19 cellular contexts compared by ENCODE assay signal in the genomic region with DNA sequence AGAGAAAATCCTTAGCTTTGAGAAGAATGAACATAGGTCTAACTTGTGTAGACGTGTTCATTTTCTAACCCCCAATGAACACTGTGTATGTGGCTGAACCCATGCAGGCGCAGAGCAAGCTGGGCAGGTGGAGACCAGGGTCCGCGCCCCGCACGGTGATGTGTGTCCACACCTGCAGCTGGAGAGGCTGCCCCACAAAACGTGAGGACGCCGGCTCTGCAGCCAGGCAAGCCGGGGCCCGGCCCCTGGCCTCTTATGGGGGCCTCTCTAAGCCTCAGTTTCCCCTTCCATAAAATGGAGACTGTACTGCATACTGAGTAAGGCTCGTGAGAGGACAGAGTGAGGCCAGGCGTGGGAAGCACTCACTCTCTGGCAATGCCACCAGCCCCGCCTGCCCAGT.
DNase-seq lines count a peak whose midpoint lies in the region; ATAC-seq and TF ChIP-seq lines count a peak whose summit lies in the region.
"Had no signal": no experiment of that assay in that cellular context is flagged by ENCODE, and none has a peak within 500 bp of the region (broad histone marks: within the 10 kb centered on the region; RNA-seq: fewer than 3 reads in every experiment).

No MANE protein-coding gene starts in this region.

- H3K9ac ChIP-seq in BLaER1 = no peak overlapping the region
- H3K9ac ChIP-seq: BLaER1 treated with 17β-estradiol and CSF1 and Interleukin-3, amounts not matched to agents 10 nM and 100 nM had no signal

- H3K9me3 ChIP-seq in BLaER1 (no peaks in the 10 kb centered on the region), osteoblast (ENCODE audit: low read depth, low read length) (no peaks in the 10 kb centered on the region), aorta (ENCODE audit: control insufficient read depth, low read length) (no peaks in the 10 kb centered on the region)
- H3K9me3 ChIP-seq: A549; BE2C; BLaER1 treated with 17β-estradiol and CSF1 and Interleukin-3, amounts not matched to agents 10 nM and 100 nM; Caco-2 had no signal

- H3K4me3 Mint-ChIP-seq in chondrocyte (ENCODE audit: unreplicated experiment) = no peak overlapping the region
- no peak overlapping the region for H3K4me3 Mint-ChIP-seq in GM23338
- H3K4me3 Mint-ChIP-seq: CD4-positive, alpha-beta T cell; CD8-positive, alpha-beta T cell had no signal

- H3F3A ChIP-seq in GM23338 (replicated peaks; ENCODE audit: low read depth) = no peaks in the 10 kb centered on the region

- H3K4me1 ChIP-seq in BLaER1 (peaks cover 76% of the 10 kb centered on the region), osteoblast (ENCODE audit: insufficient read depth, low read length) (no peaks in the 10 kb centered on the region), aorta (ENCODE audit: control insufficient read depth in 1 of 2, insufficient read depth in 2 of 2, low read length in 2 of 2) (no peaks in the 10 kb centered on the region), GM23338 (ENCODE audit: insufficient read depth) (peaks cover 9% of the 10 kb centered on the region)
- H3K4me1 ChIP-seq: A549, Caco-2 had no signal

- intact Hi-C loops in aorta (cut with DNase I) = no loop called here

- DNase-seq in chondrocyte (ENCODE audit: low spot score) (peak; percentile 91), osteoblast (ENCODE audit: insufficient read length, low spot score, missing footprints) (peak; percentile 21), aorta (peak; percentile 27 to 71), GM03348 (ENCODE audit: low spot score) (no peak), GM23338 (ENCODE audit: low spot score) (no peak), AG08395 (ENCODE audit: low spot score) (no peak)
- DNase-seq: BE2C; Caco-2; Calu3; CD4-positive, alpha-beta T cell; CD8-positive, alpha-beta T cell; DMS79 treated with DMSO at 0.1 percent for 48 hours; GF-D8 had no signal

- H3K36me3 Mint-ChIP-seq in chondrocyte (ENCODE audit: low read depth) (peaks cover 30% of the 10 kb centered on the region), GM23338 (ENCODE audit: low read depth) (peaks cover 6% of the 10 kb centered on the region; the same call in 2 of the 3 replicates)

- H2AFZ ChIP-seq in osteoblast (ENCODE audit: low read length) (no peak overlapping the region), GM23338 (no peak overlapping the region)

- H3K27me3 Mint-ChIP-seq in chondrocyte (ENCODE audit: low read depth) = no peaks in the 10 kb centered on the region
- peaks cover 13% of the 10 kb centered on the region for H3K27me3 Mint-ChIP-seq in GM23338 (ENCODE audit: insufficient read depth, low read depth, poor library complexity)
- H3K27me3 Mint-ChIP-seq: CD4-positive, alpha-beta T cell had no signal

- H3K4me2 ChIP-seq in BLaER1 = peak overlapping the region; percentile 89
- no peak overlapping the region for H3K4me2 ChIP-seq in osteoblast (ENCODE audit: insufficient read depth, low read length)
- no peak overlapping the region for H3K4me2 ChIP-seq in GM23338
- H3K4me2 ChIP-seq: A549 had no signal

- no peak for ATAC-seq in aorta (ENCODE audit: low FRiP score)
- ATAC-seq in GM23338 = no peak
- ATAC-seq: A549; CD8-positive, alpha-beta T cell; GM12878 had no signal

- H3K27me3 ChIP-seq in BLaER1 (no peaks in the 10 kb centered on the region), osteoblast (ENCODE audit: insufficient read depth, low read length) (no peaks in the 10 kb centered on the region), aorta (ENCODE audit: control insufficient read depth in 1 of 2, insufficient read depth in 2 of 2, low read length in 1 of 2) (no peaks in the 10 kb centered on the region), GM23338 (ENCODE audit: insufficient read depth) (no peaks in the 10 kb centered on the region)
- H3K27me3 ChIP-seq: BE2C; BLaER1 treated with 17β-estradiol and CSF1 and Interleukin-3, amounts not matched to agents 10 nM and 100 nM had no signal

- H3K9me3 Mint-ChIP-seq in chondrocyte (ENCODE audit: low read depth) (no peaks in the 10 kb centered on the region), GM23338 (no peaks in the 10 kb centered on the region; the same call in 2 of the 3 replicates)
- H3K9me3 Mint-ChIP-seq: CD4-positive, alpha-beta T cell; CD8-positive, alpha-beta T cell had no signal

- no peaks in the 10 kb centered on the region for H3K79me2 ChIP-seq in osteoblast (ENCODE audit: insufficient read depth, low read length)
- H3K79me2 ChIP-seq in GM23338 (replicated peaks; ENCODE audit: insufficient read depth) = no peaks in the 10 kb centered on the region

- H3K4me1 Mint-ChIP-seq in chondrocyte (ENCODE audit: low read depth) = no peaks in the 10 kb centered on the region
- peaks cover 12% of the 10 kb centered on the region for H3K4me1 Mint-ChIP-seq in GM23338

- H3K27ac Mint-ChIP-seq in chondrocyte (ENCODE audit: unreplicated experiment) (no peak overlapping the region), GM23338 (no peak overlapping the region)
- H3K27ac Mint-ChIP-seq: CD4-positive, alpha-beta T cell; CD8-positive, alpha-beta T cell had no signal

- H3K9me2 ChIP-seq in GM23338 (ENCODE audit: insufficient read depth) = no peaks in the 10 kb centered on the region

- H3K4me3 ChIP-seq in BLaER1 = no peak overlapping the region
- H3K4me3 ChIP-seq in osteoblast (ENCODE audit: insufficient read depth, low read length) = no peak overlapping the region
- H3K4me3 ChIP-seq in aorta (ENCODE audit: low read length in 2 of 2) = no peak overlapping the region
- no peak overlapping the region for H3K4me3 ChIP-seq in GM23338
- H3K4me3 ChIP-seq: A549; BLaER1 treated with 17β-estradiol and CSF1 and Interleukin-3, amounts not matched to agents 10 nM and 100 nM; GM12878 had no signal

- no peaks in the 10 kb centered on the region for H4K20me1 ChIP-seq in BLaER1
- H4K20me1 ChIP-seq in osteoblast (ENCODE audit: insufficient read depth, low read length) = peaks cover 18% of the 10 kb centered on the region
- 0 out of 2 replicates have a peak, but pooled peaks cover 5% of the 10 kb centered on the region for H4K20me1 ChIP-seq in GM23338 (replicated peaks; ENCODE audit: insufficient read depth)

- peaks cover 4% of the 10 kb centered on the region for H3K36me3 ChIP-seq in BLaER1
- H3K36me3 ChIP-seq in osteoblast (ENCODE audit: insufficient read depth, low read length) = peaks cover 8% of the 10 kb centered on the region
- H3K36me3 ChIP-seq in aorta (ENCODE audit: control insufficient read depth in 1 of 2, insufficient read depth in 2 of 2, low read length in 1 of 2) = peaks cover 0 to 7% of the 10 kb centered on the region in 2 donors
- no peaks in the 10 kb centered on the region for H3K36me3 ChIP-seq in GM23338 (ENCODE audit: insufficient read depth)
- H3K36me3 ChIP-seq: BE2C had no signal

- TF ChIP-seq CTCF in chondrocyte (IDR thresholded peaks at IDR 0.05) = no peak
- no peak for TF ChIP-seq CTCF in osteoblast (IDR thresholded peaks at IDR 0.05; ENCODE audit: extremely low read depth, low read depth, low read length)
- no peak for TF ChIP-seq CTCF in GM23338 (conservative IDR thresholded peaks at IDR 0.05; ENCODE audit: low read depth in 2 of 2)

- H3K27ac ChIP-seq in BLaER1 (peak overlapping the region; percentile 94; the same call in 1 of the 2 replicates), osteoblast (ENCODE audit: low read depth, low read length) (no peak overlapping the region), aorta (ENCODE audit: low read depth in 1 of 2, low read length in 2 of 2) (no peak overlapping the region), GM23338 (ENCODE audit: low read depth) (no peak overlapping the region)
- H3K27ac ChIP-seq: 22Rv1, A549, C4-2B had no signal

- 88 to 95% methylated on average over 14 of the region's 14 CpGs for WGBS in aorta, 2 donors

TF ChIP-seq in GM23338, 12 proteins besides CTCF, POLR2A, EP300 and RAD21:
- TF ChIP-seq ZNF331 (CRISPR knock-in tag; IDR thresholded peaks at IDR 0.05; ENCODE audit: low read depth) (no peak), CREB1 (CRISPR knock-in tag; IDR thresholded peaks at IDR 0.05; ENCODE audit: low read depth) (no peak), STAT1 (IDR thresholded peaks at IDR 0.05; ENCODE audit: unreplicated experiment) (no peak), POLR2AphosphoS5 (IDR thresholded peaks at IDR 0.05; ENCODE audit: low read depth) (no peak), ZNF114 (CRISPR knock-in tag; IDR thresholded peaks at IDR 0.05) (no peak)
- TF ChIP-seq, protein P1, sequence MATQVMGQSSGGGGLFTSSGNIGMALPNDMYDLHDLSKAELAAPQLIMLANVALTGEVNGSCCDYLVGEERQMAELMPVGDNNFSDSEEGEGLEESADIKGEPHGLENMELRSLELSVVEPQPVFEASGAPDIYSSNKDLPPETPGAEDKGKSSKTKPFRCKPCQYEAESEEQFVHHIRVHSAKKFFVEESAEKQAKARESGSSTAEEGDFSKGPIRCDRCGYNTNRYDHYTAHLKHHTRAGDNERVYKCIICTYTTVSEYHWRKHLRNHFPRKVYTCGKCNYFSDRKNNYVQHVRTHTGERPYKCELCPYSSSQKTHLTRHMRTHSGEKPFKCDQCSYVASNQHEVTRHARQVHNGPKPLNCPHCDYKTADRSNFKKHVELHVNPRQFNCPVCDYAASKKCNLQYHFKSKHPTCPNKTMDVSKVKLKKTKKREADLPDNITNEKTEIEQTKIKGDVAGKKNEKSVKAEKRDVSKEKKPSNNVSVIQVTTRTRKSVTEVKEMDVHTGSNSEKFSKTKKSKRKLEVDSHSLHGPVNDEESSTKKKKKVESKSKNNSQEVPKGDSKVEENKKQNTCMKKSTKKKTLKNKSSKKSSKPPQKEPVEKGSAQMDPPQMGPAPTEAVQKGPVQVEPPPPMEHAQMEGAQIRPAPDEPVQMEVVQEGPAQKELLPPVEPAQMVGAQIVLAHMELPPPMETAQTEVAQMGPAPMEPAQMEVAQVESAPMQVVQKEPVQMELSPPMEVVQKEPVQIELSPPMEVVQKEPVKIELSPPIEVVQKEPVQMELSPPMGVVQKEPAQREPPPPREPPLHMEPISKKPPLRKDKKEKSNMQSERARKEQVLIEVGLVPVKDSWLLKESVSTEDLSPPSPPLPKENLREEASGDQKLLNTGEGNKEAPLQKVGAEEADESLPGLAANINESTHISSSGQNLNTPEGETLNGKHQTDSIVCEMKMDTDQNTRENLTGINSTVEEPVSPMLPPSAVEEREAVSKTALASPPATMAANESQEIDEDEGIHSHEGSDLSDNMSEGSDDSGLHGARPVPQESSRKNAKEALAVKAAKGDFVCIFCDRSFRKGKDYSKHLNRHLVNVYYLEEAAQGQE (IDR thresholded peaks at IDR 0.05; ENCODE audit: unreplicated experiment) = no peak

Comparison
In these comparisons a context has a peak if more than half of its experiments do, and no peak if none do; other contexts are left out.
1. DNase-seq: peak in chondrocyte (single experiment), osteoblast (single experiment) and aorta (2 of 2); none in GM03348 (single experiment), GM23338 (single experiment) and AG08395 (single experiment).